9 cellular contexts compared by ENCODE assay signal in the genomic region with DNA sequence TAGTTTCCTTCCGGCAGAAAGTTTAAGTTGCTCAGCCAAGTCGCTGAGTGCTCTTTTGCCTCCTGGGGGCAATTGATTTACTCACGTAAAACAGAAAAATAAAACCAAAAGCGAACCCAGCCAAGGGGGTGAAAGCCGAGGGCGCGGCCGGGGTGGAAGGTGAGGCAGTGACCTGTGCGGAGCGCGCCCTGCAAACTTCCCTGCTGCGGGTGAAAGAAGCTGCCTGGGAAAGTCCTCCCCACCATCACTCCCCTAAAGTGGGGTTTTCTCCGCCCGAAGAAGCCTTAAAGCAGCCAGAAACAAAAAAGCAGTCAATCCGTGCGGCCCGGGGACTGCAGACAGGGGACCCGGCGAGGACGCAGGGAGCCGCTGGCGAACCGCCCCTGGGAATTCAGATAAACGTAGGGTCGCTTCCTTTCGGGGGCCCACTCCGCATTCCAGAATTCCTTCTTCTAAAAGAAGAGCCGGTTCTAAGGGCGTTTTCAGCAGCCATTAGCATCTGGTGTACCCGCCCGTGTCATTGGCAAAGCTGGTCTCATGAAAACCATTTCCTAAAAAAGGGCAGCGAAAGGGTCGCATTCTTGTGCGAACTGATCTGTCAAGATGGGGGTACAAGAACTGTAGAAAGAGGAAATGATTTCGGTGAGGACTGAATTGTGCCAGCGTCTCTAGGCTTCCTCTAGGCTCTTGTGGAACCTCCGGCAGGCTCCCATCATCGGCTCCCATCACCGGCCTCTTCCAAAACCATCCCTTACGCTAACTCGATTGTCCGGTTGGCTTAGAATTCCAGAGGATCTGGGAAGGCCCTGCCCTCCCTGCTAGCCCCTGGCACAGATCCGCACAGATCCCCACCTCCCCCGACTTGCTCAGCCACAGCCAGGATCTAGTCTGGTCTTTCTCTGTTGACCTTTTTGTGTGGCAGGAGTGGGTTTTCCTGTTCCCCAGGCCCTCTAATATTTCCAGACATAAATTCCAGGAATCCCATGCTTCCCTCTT. TPM values are rescaled to one million over a fixed set of nuclear protein-coding genes. Genes with fewer than 3 reads are reported as not detected.
DNase-seq lines count a peak whose midpoint lies in the region; ATAC-seq, FAIRE-seq and TF ChIP-seq lines count a peak whose summit lies in the region.
"Had no signal": no experiment of that assay in that cellular context is flagged by ENCODE, and none has a peak within 500 bp of the region (broad histone marks: within the 10 kb centered on the region; RNA-seq: fewer than 3 reads in every experiment).

No MANE protein-coding gene starts in this region.

- no peak for TF ChIP-seq POLR2A in A549 (IDR thresholded peaks at IDR 0.05; ENCODE audit: low read length)

- H3K36me3 ChIP-seq in left ventricle myocardium inferior (no peaks in the 10 kb centered on the region), psoas muscle (ENCODE audit: insufficient read depth in 1 of 2, low read depth in 1 of 2) (no peaks in the 10 kb centered on the region)

- intact Hi-C loops in left ventricle myocardium inferior (cut with micrococcal nuclease) (no loop called here), psoas muscle (cut with DNase I) (no loop called here)

- H3K27me3 Mint-ChIP-seq in activated T-cell treated with anti-CD3 and anti-CD28 coated beads, Interleukin-2, amount 50 U/mL, for 72 hours (ENCODE audit: low read depth), result peaks cover 90% of the 10 kb centered on the region

- no peaks in the 10 kb centered on the region for H3K27me3 ChIP-seq in left ventricle myocardium inferior (ENCODE audit: low read depth)
- H3K27me3 ChIP-seq in psoas muscle (ENCODE audit: insufficient read depth in 3 of 3, low read length in 2 of 3), result peaks cover 0 to 49% (median 0%) of the 10 kb centered on the region in 3 donors

- DNase-seq in A549 (ENCODE audit: low read depth in 1 of 2, low spot score in 1 of 2), result no peak
- DNase-seq in activated T-cell treated with anti-CD3 and anti-CD28 coated beads, Interleukin-2, amount 50 U/mL, for 72 hours, result peak; percentile 18 to 32
- peak; percentile 25 for DNase-seq in left ventricle myocardium inferior
- no peak for DNase-seq in psoas muscle
- DNase-seq in NCI-H82 treated with DMSO at 0.1 percent for 48 hours (lab: John Stamatoyannopoulos, UW; ENCODE audit: unreplicated experiment), result no peak
- no peak for DNase-seq in stimulated activated CD4-positive, alpha-beta T cell treated with anti-CD3 and anti-CD28 coated beads, Interleukin-2, amount 100 ng/mL, for 48 hours
- DNase-seq in foreskin melanocyte, result no peak

- peak overlapping the region; percentile 79 for H3K4me2 ChIP-seq in A549

- H3K27ac ChIP-seq in A549 (peak overlapping the region; percentile 88 to 98), left ventricle myocardium inferior (replicated peaks) (peak overlapping the region; percentile 86), psoas muscle (peak overlapping the region; percentile 41)

- H3K36me3 Mint-ChIP-seq in activated T-cell treated with anti-CD3 and anti-CD28 coated beads, Interleukin-2, amount 50 U/mL, for 72 hours (ENCODE audit: insufficient read depth in 2 of 2), result peaks cover 2 to 6% of the 10 kb centered on the region in 2 donors

- H3K27ac Mint-ChIP-seq in activated T-cell treated with anti-CD3 and anti-CD28 coated beads, Interleukin-2, amount 50 U/mL, for 72 hours, result no peak overlapping the region

- TF ChIP-seq CTCF in A549 (IDR thresholded peaks at IDR 0.05) (no peak), left ventricle myocardium inferior (IDR thresholded peaks at IDR 0.05; ENCODE audit: borderline replicate concordance) (no peak), psoas muscle (IDR thresholded peaks at IDR 0.05) (no peak)

- no peak for TF ChIP-seq EP300 in A549 (IDR thresholded peaks at IDR 0.05)

- ATAC-seq in A549 (peak in 1 of 2 experiments; percentile 24; a peak in 3 of 6 replicates), GM19438 (IDR thresholded peaks at IDR 0.05; ENCODE audit: low read depth, unreplicated experiment) (peak; percentile 18), psoas muscle (peak in 1 of 4 donors; percentile 19)
- ATAC-seq in activated T-cell treated with anti-CD3 and anti-CD28 coated beads, Interleukin-2, amount 50 U/mL, for 72 hours (replicated peaks in 1 of 2), result peak in 1 of 2 donors; percentile 9

- POLR2A ChIA-PET in A549 (lab: Yijun Ruan, JAX), result interaction anchor here (1.0 kb wide), 1 partner anchor 34 kb away, joined by 3 read pairs; no protein-coding TSS in a partner anchor

- CTCF ChIA-PET in A549 (lab: Yijun Ruan, JAX), result interaction anchor here (1.0 kb wide), 1 partner anchor 16 kb away, joined by 3 read pairs; no protein-coding TSS in a partner anchor

- no peaks in the 10 kb centered on the region for H3K9me3 Mint-ChIP-seq in activated T-cell treated with anti-CD3 and anti-CD28 coated beads, Interleukin-2, amount 50 U/mL, for 72 hours

- H3K9me3 ChIP-seq in A549 (no peaks in the 10 kb centered on the region), left ventricle myocardium inferior (replicated peaks) (no peaks in the 10 kb centered on the region), psoas muscle (no peaks in the 10 kb centered on the region)

- H3K4me3 Mint-ChIP-seq in activated T-cell treated with anti-CD3 and anti-CD28 coated beads, Interleukin-2, amount 50 U/mL, for 72 hours, result peak overlapping the region; percentile 87 to 91

- WGBS in A549 (ENCODE audit: missing lambda C conversion rate), result 38% methylated on average over 42 of the region's 44 CpGs
- 11 to 21% (median 12%) methylated on average over 44 of the region's 44 CpGs for WGBS in psoas muscle, 3 donors

- no peak for TF ChIP-seq RAD21 in A549 (conservative IDR thresholded peaks at IDR 0.05 in 1 of 2, IDR thresholded peaks at IDR 0.05 in 1 of 2)

- FAIRE-seq in A549 (lab: Jason Lieb, UNC), result no peak
- FAIRE-seq: endometrium had no signal

- H3K4me1 ChIP-seq in A549, result peaks cover 55% of the 10 kb centered on the region
- H3K4me1 ChIP-seq in left ventricle myocardium inferior, result peaks cover 25% of the 10 kb centered on the region
- no peaks in the 10 kb centered on the region for H3K4me1 ChIP-seq in psoas muscle

- peaks cover 46% of the 10 kb centered on the region for H3K4me1 Mint-ChIP-seq in activated T-cell treated with anti-CD3 and anti-CD28 coated beads, Interleukin-2, amount 50 U/mL, for 72 hours (ENCODE audit: low read depth)

- peak overlapping the region; percentile 97 for H3K4me3 ChIP-seq in A549
- H3K4me3 ChIP-seq in left ventricle myocardium inferior, result peak overlapping the region; percentile 84
- H3K4me3 ChIP-seq in psoas muscle, result peak overlapping the region; percentile 75

TF ChIP-seq in A549, 52 proteins besides CTCF, POLR2A, EP300 and RAD21:
- no peak for TF ChIP-seq ESRRA (IDR thresholded peaks at IDR 0.05; ENCODE audit: borderline replicate concordance, low read length)
- TF ChIP-seq MAZ (IDR thresholded peaks at IDR 0.05; ENCODE audit: borderline replicate concordance, low read depth, low read length), result no peak
- no peak for TF ChIP-seq EHMT2 (IDR thresholded peaks at IDR 0.05; ENCODE audit: low read depth)
- TF ChIP-seq CHD4 (IDR thresholded peaks at IDR 0.05; ENCODE audit: borderline replicate concordance), result no peak
- TF ChIP-seq KDM1A (IDR thresholded peaks at IDR 0.05; ENCODE audit: low read depth), result no peak
- TF ChIP-seq, protein P1, sequence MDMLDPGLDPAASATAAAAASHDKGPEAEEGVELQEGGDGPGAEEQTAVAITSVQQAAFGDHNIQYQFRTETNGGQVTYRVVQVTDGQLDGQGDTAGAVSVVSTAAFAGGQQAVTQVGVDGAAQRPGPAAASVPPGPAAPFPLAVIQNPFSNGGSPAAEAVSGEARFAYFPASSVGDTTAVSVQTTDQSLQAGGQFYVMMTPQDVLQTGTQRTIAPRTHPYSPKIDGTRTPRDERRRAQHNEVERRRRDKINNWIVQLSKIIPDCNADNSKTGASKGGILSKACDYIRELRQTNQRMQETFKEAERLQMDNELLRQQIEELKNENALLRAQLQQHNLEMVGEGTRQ (IDR thresholded peaks at IDR 0.05), result no peak
- TF ChIP-seq, protein P2, sequence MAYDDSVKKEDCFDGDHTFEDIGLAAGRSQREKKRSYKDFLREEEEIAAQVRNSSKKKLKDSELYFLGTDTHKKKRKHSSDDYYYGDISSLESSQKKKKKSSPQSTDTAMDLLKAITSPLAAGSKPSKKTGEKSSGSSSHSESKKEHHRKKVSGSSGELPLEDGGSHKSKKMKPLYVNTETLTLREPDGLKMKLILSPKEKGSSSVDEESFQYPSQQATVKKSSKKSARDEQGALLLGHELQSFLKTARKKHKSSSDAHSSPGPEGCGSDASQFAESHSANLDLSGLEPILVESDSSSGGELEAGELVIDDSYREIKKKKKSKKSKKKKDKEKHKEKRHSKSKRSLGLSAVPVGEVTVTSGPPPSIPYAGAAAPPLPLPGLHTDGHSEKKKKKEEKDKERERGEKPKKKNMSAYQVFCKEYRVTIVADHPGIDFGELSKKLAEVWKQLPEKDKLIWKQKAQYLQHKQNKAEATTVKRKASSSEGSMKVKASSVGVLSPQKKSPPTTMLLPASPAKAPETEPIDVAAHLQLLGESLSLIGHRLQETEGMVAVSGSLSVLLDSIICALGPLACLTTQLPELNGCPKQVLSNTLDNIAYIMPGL (CRISPR knock-in tag; IDR thresholded peaks at IDR 0.05; ENCODE audit: borderline replicate concordance), result no peak
- no peak for TF ChIP-seq PHF8 (IDR thresholded peaks at IDR 0.05; ENCODE audit: borderline replicate concordance, low read depth)
- TF ChIP-seq FOSL2 (IDR thresholded peaks at IDR 0.05), result no peak
- no peak for TF ChIP-seq FOSL2 (CRISPR knock-in tag; IDR thresholded peaks at IDR 0.05)
- no peak for TF ChIP-seq HOXB13 (CRISPR knock-in tag; IDR thresholded peaks at IDR 0.05; ENCODE audit: low read depth)
- no peak for TF ChIP-seq ZSCAN20 (CRISPR knock-in tag; IDR thresholded peaks at IDR 0.05)
- no peak for TF ChIP-seq KDM5A (IDR thresholded peaks at IDR 0.05)
- no peak for TF ChIP-seq CHD2 (IDR thresholded peaks at IDR 0.05; ENCODE audit: low read length, partially characterized antibody)
- TF ChIP-seq RARB (CRISPR knock-in tag; IDR thresholded peaks at IDR 0.05), result no peak

RNA-seq across cellular contexts. Expression of a gene that starts 1.1 kb away (rescaled TPM):
- 46.3 and 49.1 TPM in 2 replicates for polyA plus RNA-seq in A549 (2011; rRNA removed)
- polyA plus RNA-seq in A549 (2012; cell fraction: cytosol; rRNA removed), result 11.2 and 13.8 TPM in 2 replicates
- polyA plus RNA-seq in A549 (2012; cell fraction: nucleus; rRNA removed), result 11.4 and 19.0 TPM in 2 replicates
- 16.9 to 20.5 TPM (median 18.5 TPM) in 3 replicates for polyA plus RNA-seq in A549 (2017; fragmentation: RNase III; extraction: RNeasy Plus Mini Kit Qiagen cat#74134 plus additional on column Dnase treatment)
- 25.2 and 33.0 TPM in 2 replicates for polyA minus RNA-seq in A549 (2011; rRNA and poly(A)+ RNA removed)
- under 1 TPM; 0.42 to 0.82 TPM for total RNA-seq in activated T-cell treated with anti-CD3 and anti-CD28 coated beads, Interleukin-2, amount 50 U/mL, for 72 hours
- 12.0 TPM for total RNA-seq in left ventricle myocardium inferior
- 1 to 10 TPM; 5.3 to 8.9 (median 6.6) TPM for total RNA-seq in psoas muscle
- polyA plus RNA-seq in psoas muscle, result 1 to 10 TPM; 2.2 to 4.1 (median 3.0) TPM

Comparison
In these comparisons a context has a peak if more than half of its experiments do, and no peak if none do; other contexts are left out.
1. DNase-seq: peak in activated T-cell treated with anti-CD3 and anti-CD28 coated beads, Interleukin-2, amount 50 U/mL, for 72 hours (2 of 2) and left ventricle myocardium inferior (single experiment); none in A549 (0 of 2), psoas muscle (0 of 2), NCI-H82 treated with DMSO at 0.1 percent for 48 hours (single experiment), stimulated activated CD4-positive, alpha-beta T cell treated with anti-CD3 and anti-CD28 coated beads, Interleukin-2, amount 100 ng/mL, for 48 hours (0 of 2) and foreskin melanocyte (single experiment).
2. H3K27ac ChIP-seq: peak in every context shown above with its lines; median percentile 93 in A549; 86 in left ventricle myocardium inferior; 41 in psoas muscle.
3. Peak in every context shown above with its lines, with median percentiles within 50 percentile points of each other: H3K4me3 ChIP-seq.